ENCODE assay signal across 18 cellular contexts in the genomic region with DNA sequence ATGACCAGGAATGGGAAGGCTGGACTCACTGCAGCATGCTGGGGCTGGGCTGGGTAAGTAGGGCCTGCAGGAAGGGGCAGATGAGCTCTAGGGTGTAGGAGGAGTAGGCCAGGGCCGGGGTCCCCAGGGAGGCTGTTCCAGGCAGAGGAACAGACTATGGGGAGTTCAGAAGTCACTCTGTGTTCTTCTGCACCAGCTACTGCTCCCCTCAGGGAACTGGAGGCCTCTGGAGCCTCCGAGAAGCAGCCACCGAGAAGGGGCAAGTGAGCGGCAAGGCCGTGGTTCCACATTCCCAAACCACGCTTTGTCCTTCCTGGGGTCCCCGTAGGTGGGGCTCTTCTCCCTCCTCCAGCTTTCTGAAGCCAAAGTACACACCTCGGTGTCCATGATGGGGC. TPM values are rescaled to one million over a fixed set of nuclear protein-coding genes. Genes with fewer than 3 reads are reported as not detected.
A peak's percentile ranks its signal among the peaks of the same experiment; 100 is the strongest.
DNase-seq lines count a peak whose midpoint lies in the region; ATAC-seq and TF ChIP-seq lines count a peak whose summit lies in the region.
"Had no signal": no experiment of that assay in that cellular context is flagged by ENCODE, and none has a peak within 500 bp of the region (broad histone marks: within the 10 kb centered on the region; RNA-seq: fewer than 3 reads in every experiment).

No MANE protein-coding gene starts in this region.

- H3K27ac ChIP-seq in right cardiac atrium (ENCODE audit: low read length) (no peak overlapping the region), aorta (ENCODE audit: low read depth in 1 of 2, low read length in 2 of 2) (no peak overlapping the region)

- peaks cover 7% of the 10 kb centered on the region for H3K4me1 Mint-ChIP-seq in glutamatergic neuron (ENCODE audit: low read depth, unreplicated experiment)
- H3K4me1 Mint-ChIP-seq in nephron progenitor cell: peaks cover 35% of the 10 kb centered on the region

- TF ChIP-seq CTCF in glutamatergic neuron (IDR thresholded peaks at IDR 0.05; ENCODE audit: partially characterized antibody, unreplicated experiment): no peak
- no peak for TF ChIP-seq CTCF in nephron progenitor cell (IDR thresholded peaks at IDR 0.05)

- ATAC-seq in right cardiac atrium: no peak
- no peak for ATAC-seq in Right ventricle myocardium superior (ENCODE audit: poor library complexity)
- ATAC-seq in aorta (ENCODE audit: low FRiP score): no peak

- DNase-seq in right cardiac atrium: peak in 2 of 3 donors; percentile 21 to 44
- no peak for DNase-seq in Right ventricle myocardium superior
- peak; percentile 23 for DNase-seq in glutamatergic neuron
- peak; percentile 2 for DNase-seq in nephron progenitor cell
- peak; percentile 41 to 71 for DNase-seq in aorta
- DNase-seq in NCI-H510A (lab: John Stamatoyannopoulos, UW): no peak
- DNase-seq in SKM-1 treated with dmso at 0.1 percent for 144 hours (lab: John Stamatoyannopoulos, UW; ENCODE audit: unreplicated experiment): no peak
- DNase-seq in NCI-H2196 treated with DMSO at 0.1 percent for 48 hours (lab: John Stamatoyannopoulos, UW; ENCODE audit: unreplicated experiment): no peak
- DNase-seq: 8988T, AML-193, C1 segment of cervical spinal cord, Caco-2, DND-41, GDM1, HCEC 1CT, HFFc6 had no signal

- H3K4me1 ChIP-seq in right cardiac atrium (ENCODE audit: control insufficient read depth, insufficient read depth, low read length): peaks cover 3% of the 10 kb centered on the region
- no peaks in the 10 kb centered on the region for H3K4me1 ChIP-seq in aorta (ENCODE audit: control insufficient read depth in 1 of 2, insufficient read depth in 2 of 2, low read length in 2 of 2)

- intact Hi-C loops in right cardiac atrium (cut with DNase I): loop anchor here (2.0 to 10.0 kb wide), 5 partner anchors 75 to 303 kb away; no protein-coding TSS in a partner anchor
- intact Hi-C loops in Right ventricle myocardium superior (cut with DNase I): loop anchor here (2.0 to 5.0 kb wide), 2 partner anchors 81 to 300 kb away; no protein-coding TSS in a partner anchor
- intact Hi-C loops in aorta (cut with DNase I): loop anchor here (2.0 to 5.0 kb wide), 3 partner anchors 81 to 305 kb away; no protein-coding TSS in a partner anchor

- peaks cover 8% of the 10 kb centered on the region for H3K27me3 Mint-ChIP-seq in glutamatergic neuron (ENCODE audit: unreplicated experiment)
- no peaks in the 10 kb centered on the region for H3K27me3 Mint-ChIP-seq in nephron progenitor cell (ENCODE audit: low read depth, poor library complexity)

- H3K27ac Mint-ChIP-seq in glutamatergic neuron (ENCODE audit: unreplicated experiment) (no peak overlapping the region), nephron progenitor cell (no peak overlapping the region)
- H3K27ac Mint-ChIP-seq: CD8-positive, alpha-beta memory T cell; HFFc6 had no signal

- H3K27me3 ChIP-seq in right cardiac atrium (ENCODE audit: control insufficient read depth, insufficient read depth) (no peaks in the 10 kb centered on the region), aorta (ENCODE audit: control insufficient read depth in 1 of 2, insufficient read depth in 2 of 2, low read length in 1 of 2) (no peaks in the 10 kb centered on the region)

- peaks cover 1% of the 10 kb centered on the region for H3K9me3 Mint-ChIP-seq in glutamatergic neuron (ENCODE audit: unreplicated experiment)
- H3K9me3 Mint-ChIP-seq in nephron progenitor cell: no peaks in the 10 kb centered on the region
- H3K9me3 Mint-ChIP-seq: CD8-positive, alpha-beta memory T cell; HFFc6 had no signal

- H3K36me3 ChIP-seq in aorta (ENCODE audit: control insufficient read depth in 1 of 2, insufficient read depth in 2 of 2, low read length in 1 of 2): no peaks in the 10 kb centered on the region

- no peaks in the 10 kb centered on the region for H3K36me3 Mint-ChIP-seq in glutamatergic neuron (ENCODE audit: unreplicated experiment)
- H3K36me3 Mint-ChIP-seq in nephron progenitor cell (ENCODE audit: low read depth): no peaks in the 10 kb centered on the region
- H3K36me3 Mint-ChIP-seq: CD8-positive, alpha-beta memory T cell had no signal

- H3K4me3 ChIP-seq in right cardiac atrium (ENCODE audit: low read length) (no peak overlapping the region), aorta (ENCODE audit: low read length in 2 of 2) (no peak overlapping the region)

- H3K4me3 Mint-ChIP-seq in glutamatergic neuron (ENCODE audit: unreplicated experiment): no peak overlapping the region
- H3K4me3 Mint-ChIP-seq in nephron progenitor cell: no peak overlapping the region
- H3K4me3 Mint-ChIP-seq: HFFc6 had no signal

- H3K9me3 ChIP-seq in right cardiac atrium (ENCODE audit: control insufficient read depth, low read length) (no peaks in the 10 kb centered on the region), aorta (ENCODE audit: control insufficient read depth, low read length) (no peaks in the 10 kb centered on the region)
- H3K9me3 ChIP-seq: Caco-2 had no signal

- 82% methylated on average over 8 of the region's 8 CpGs for WGBS in right cardiac atrium
- WGBS in aorta, 2 donors: 90 to 92% methylated on average over 8 of the region's 8 CpGs

RNA-seq across cellular contexts. Expression of a gene that starts 8.4 kb away (rescaled TPM):
- total RNA-seq in right cardiac atrium (1 to 10 TPM; 1.7 to 4.0 (median 3.6) TPM), Right ventricle myocardium superior (2.9 TPM), glutamatergic neuron (ENCODE audit: unreplicated experiment) (104 TPM), aorta (1 to 10 TPM; 3.3 to 5.8 TPM)
- polyA plus RNA-seq in right cardiac atrium (3.7 TPM), aorta (1 to 10 TPM; 1.5 to 2.6 TPM)

RNA-seq across cellular contexts. Expression of a gene that starts 27.6 kb away (rescaled TPM):
- 10 to 100 TPM; 10.8 to 13.9 (median 13.8) TPM for total RNA-seq in right cardiac atrium
- polyA plus RNA-seq in right cardiac atrium: 12.8 TPM
- 12.9 TPM for total RNA-seq in Right ventricle myocardium superior
- 45.4 TPM for total RNA-seq in glutamatergic neuron (ENCODE audit: unreplicated experiment)
- 10 to 100 TPM; 11.5 to 15.9 TPM for total RNA-seq in aorta
- 10 to 100 TPM in 1 of 2 donors, 1 to 10 TPM in 1; 8.1 to 14.5 TPM for polyA plus RNA-seq in aorta

RNA-seq across cellular contexts. Expression of a gene that starts 37.4 kb away (rescaled TPM):
- total RNA-seq in right cardiac atrium (not detected), Right ventricle myocardium superior (not detected), glutamatergic neuron (ENCODE audit: unreplicated experiment) (not detected), aorta (not detected)
- polyA plus RNA-seq in right cardiac atrium (not detected), aorta (not detected)
- total RNA-seq: Caco-2; CD8-positive, alpha-beta memory T cell; H4; HFFc6 had no signal
- polyA plus RNA-seq: CD8-positive, alpha-beta memory T cell had no signal

RNA-seq across cellular contexts. Expression of a gene that starts 47.2 kb away (rescaled TPM):
- 10 to 100 TPM; 30.3 to 90.2 (median 47.1) TPM for total RNA-seq in right cardiac atrium
- polyA plus RNA-seq in right cardiac atrium: 37.3 TPM
- 8.1 TPM for total RNA-seq in Right ventricle myocardium superior
- 1.3 TPM for total RNA-seq in glutamatergic neuron (ENCODE audit: unreplicated experiment)
- 10 to 100 TPM in 1 of 2 donors, 1 to 10 TPM in 1; 1.9 to 20.9 TPM for total RNA-seq in aorta
- polyA plus RNA-seq in aorta: under 1 TPM in 1 of 2 donors, not detected in 1; 0.38 TPM
- total RNA-seq: CD8-positive, alpha-beta memory T cell; H4 had no signal
- polyA plus RNA-seq: CD8-positive, alpha-beta memory T cell had no signal

Comparison
In these comparisons a context has a peak if more than half of its experiments do, and no peak if none do; other contexts are left out.
1. DNase-seq: peak in right cardiac atrium (2 of 3), glutamatergic neuron (single experiment), nephron progenitor cell (single experiment) and aorta (2 of 2); none in Right ventricle myocardium superior (single experiment), NCI-H510A (single experiment), SKM-1 treated with dmso at 0.1 percent for 144 hours (single experiment) and NCI-H2196 treated with DMSO at 0.1 percent for 48 hours (single experiment).
2. RNA of a gene that starts 8.4 kb away (total RNA-seq): 104 TPM in glutamatergic neuron (single experiment); 3.3 to 5.8 TPM in aorta, 1.7 to 4.0 TPM in right cardiac atrium and 2.9 TPM in Right ventricle myocardium superior (single experiment); every median in the first group is over 10 times any median in the second.